In the genomic region with DNA sequence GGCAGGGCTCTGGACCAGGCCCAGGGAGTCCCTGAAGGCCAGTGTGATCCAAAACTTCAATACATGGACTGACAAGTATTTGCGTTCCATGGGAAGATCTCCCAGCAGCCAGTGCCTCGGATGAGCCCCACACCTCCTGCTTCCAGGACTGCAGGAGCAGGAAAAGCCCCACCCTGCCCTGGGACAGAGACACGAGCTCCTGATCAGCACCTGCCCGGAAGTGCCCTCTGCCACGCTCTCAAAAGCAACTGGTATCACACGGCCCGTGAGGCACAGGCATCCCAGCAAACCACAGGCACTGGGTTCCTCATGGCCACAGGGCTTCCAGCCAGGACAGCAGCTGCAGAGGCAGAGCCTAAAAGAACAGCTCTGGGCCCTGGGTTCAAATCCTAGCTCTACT, we compare ENCODE assay signal across 26 cellular contexts. TPM values are rescaled to one million over a fixed set of nuclear protein-coding genes. Genes with fewer than 3 reads are reported as not detected.
DNase-seq lines count a peak whose midpoint lies in the region; ATAC-seq, FAIRE-seq and TF ChIP-seq lines count a peak whose summit lies in the region.
"Had no signal": no experiment of that assay in that cellular context is flagged by ENCODE, and none has a peak within 500 bp of the region (broad histone marks: within the 10 kb centered on the region; RNA-seq: fewer than 3 reads in every experiment).

No MANE protein-coding gene starts in this region.

- H3K27ac ChIP-seq in RWPE2 (ENCODE audit: poor library complexity, severe bottlenecking), result peak overlapping the region; percentile 49
- H3K27ac ChIP-seq in small intestine (ENCODE audit: low read depth in 1 of 2, low read length in 1 of 2), result no peak overlapping the region
- H3K27ac ChIP-seq in colonic mucosa, result no peak overlapping the region
- H3K27ac ChIP-seq: 22Rv1; BLaER1 treated with 17β-estradiol and CSF1 and Interleukin-3, amounts not matched to agents 10 nM and 100 nM had no signal

- H3K4me1 ChIP-seq in RWPE2 (ENCODE audit: insufficient read depth, poor library complexity, severe bottlenecking), result peaks cover 20% of the 10 kb centered on the region
- H3K4me1 ChIP-seq in mucosa of descending colon (ENCODE audit: low read depth), result peaks cover 19% of the 10 kb centered on the region
- no peaks in the 10 kb centered on the region for H3K4me1 ChIP-seq in small intestine (ENCODE audit: control insufficient read depth in 2 of 2, insufficient read depth in 1 of 2, low read depth in 1 of 2, low read length in 1 of 2)
- H3K4me1 ChIP-seq in colonic mucosa, result no peaks in the 10 kb centered on the region

- H3K4me3 ChIP-seq in RWPE2 (ENCODE audit: severe bottlenecking) (no peak overlapping the region), mucosa of descending colon (no peak overlapping the region), small intestine (ENCODE audit: low read depth in 1 of 2, low read length in 2 of 2) (no peak overlapping the region), colonic mucosa (no peak overlapping the region)
- H3K4me3 ChIP-seq: BLaER1 treated with 17β-estradiol and CSF1 and Interleukin-3, amounts not matched to agents 10 nM and 100 nM; K562 had no signal

- no peaks in the 10 kb centered on the region for H3K27me3 ChIP-seq in RWPE2 (ENCODE audit: insufficient read depth, poor library complexity, severe bottlenecking)
- no peaks in the 10 kb centered on the region for H3K27me3 ChIP-seq in small intestine (ENCODE audit: control insufficient read depth in 2 of 2, insufficient read depth in 2 of 2, low read length in 2 of 2)
- no peaks in the 10 kb centered on the region for H3K27me3 ChIP-seq in colonic mucosa
- H3K27me3 ChIP-seq: BLaER1 treated with 17β-estradiol and CSF1 and Interleukin-3, amounts not matched to agents 10 nM and 100 nM had no signal

- H3K9me3 ChIP-seq in RWPE2 (ENCODE audit: severe bottlenecking) (no peaks in the 10 kb centered on the region), mucosa of descending colon (no peaks in the 10 kb centered on the region), small intestine (ENCODE audit: control insufficient read depth, low read depth) (no peaks in the 10 kb centered on the region), colonic mucosa (no peaks in the 10 kb centered on the region)
- H3K9me3 ChIP-seq: BLaER1 treated with 17β-estradiol and CSF1 and Interleukin-3, amounts not matched to agents 10 nM and 100 nM had no signal

- TF ChIP-seq CTCF in RWPE2 (IDR thresholded peaks at IDR 0.05; ENCODE audit: poor library complexity, severe bottlenecking) (no peak), mucosa of descending colon (IDR thresholded peaks at IDR 0.05) (no peak), colonic mucosa (IDR thresholded peaks at IDR 0.05) (no peak)

- DNase-seq in DMS53 (lab: John Stamatoyannopoulos, UW), result peak; percentile 18
- DNase-seq in DMS53 treated with DMSO at 0.1 percent for 48 hours (lab: John Stamatoyannopoulos, UW; ENCODE audit: unreplicated experiment), result no peak
- peak; percentile 55 for DNase-seq in RWPE2 (ENCODE audit: low spot score)
- peak; percentile 61 to 75 (median 68) for DNase-seq in mucosa of descending colon
- peak; percentile 40 for DNase-seq in small intestine
- DNase-seq in colonic mucosa, result no peak
- DNase-seq in stimulated activated CD4-positive, alpha-beta T cell treated with anti-CD3 and anti-CD28 coated beads, Interleukin-4, amount 100 ng/mL, for 4 hours, result no peak
- DNase-seq: ACHN; CD4-positive, alpha-beta memory T cell; DMS153; EL; GF-D8; MM.1S; NCI-H1092; NCI-H1436; NCI-H2029; NCI-H2171; NCI-H345; NCI-H526; OCI-M1; RPMI8226 had no signal

- H3K36me3 ChIP-seq in RWPE2 (ENCODE audit: low read depth), result peaks cover 34% of the 10 kb centered on the region
- no peaks in the 10 kb centered on the region for H3K36me3 ChIP-seq in mucosa of descending colon (ENCODE audit: low read depth)
- H3K36me3 ChIP-seq in small intestine (ENCODE audit: control insufficient read depth in 2 of 2, insufficient read depth in 2 of 2, low read length in 2 of 2), result peaks cover 2 to 5% of the 10 kb centered on the region in 2 donors
- H3K36me3 ChIP-seq in colonic mucosa, result no peaks in the 10 kb centered on the region

- intact Hi-C loops in mucosa of descending colon (cut with DNase I, micrococcal nuclease) (loop anchor here in 1 of 2 donors (10.0 kb wide), 1 partner anchor 60 kb away; no protein-coding TSS in a partner anchor), colonic mucosa (cut with DNase I) (no loop called here)

- ATAC-seq in RWPE2 (ENCODE audit: low read depth) (no peak), mucosa of descending colon (peak; percentile 52), HG02938 (IDR thresholded peaks at IDR 0.05; ENCODE audit: unreplicated experiment) (no peak)
- ATAC-seq: K562 had no signal

- 43 to 71% (median 62%) methylated on average over 7 of the region's 7 CpGs for WGBS in small intestine, 3 donors

- no peak for FAIRE-seq in small intestine (lab: Jason Lieb, UNC)
- FAIRE-seq: H54, K562 had no signal

- no peak overlapping the region for H3K9ac ChIP-seq in colonic mucosa (ENCODE audit: low read depth in 2 of 2, low read length in 2 of 2)

RNA-seq across cellular contexts. Expression of a gene that starts 48.6 kb away (rescaled TPM):
- 10 to 100 TPM; 37.9 to 60.1 (median 42.7) TPM for total RNA-seq in mucosa of descending colon
- 10 to 100 TPM; 63.5 to 93.8 (median 83.9) TPM for polyA plus RNA-seq in small intestine
- 100 to 1,000 TPM in 1 of 2 donors, 10 to 100 TPM in 1; 48.7 to 125 TPM for total RNA-seq in colonic mucosa

Comparison
In these comparisons a context has a peak if more than half of its experiments do, and no peak if none do; other contexts are left out.
1. DNase-seq: peak in DMS53 (single experiment), RWPE2 (single experiment), mucosa of descending colon (3 of 3) and small intestine (single experiment); none in DMS53 treated with DMSO at 0.1 percent for 48 hours (single experiment), colonic mucosa (single experiment) and stimulated activated CD4-positive, alpha-beta T cell treated with anti-CD3 and anti-CD28 coated beads, Interleukin-4, amount 100 ng/mL, for 4 hours (0 of 2).